8 cellular contexts compared by ENCODE assay signal in the genomic region with DNA sequence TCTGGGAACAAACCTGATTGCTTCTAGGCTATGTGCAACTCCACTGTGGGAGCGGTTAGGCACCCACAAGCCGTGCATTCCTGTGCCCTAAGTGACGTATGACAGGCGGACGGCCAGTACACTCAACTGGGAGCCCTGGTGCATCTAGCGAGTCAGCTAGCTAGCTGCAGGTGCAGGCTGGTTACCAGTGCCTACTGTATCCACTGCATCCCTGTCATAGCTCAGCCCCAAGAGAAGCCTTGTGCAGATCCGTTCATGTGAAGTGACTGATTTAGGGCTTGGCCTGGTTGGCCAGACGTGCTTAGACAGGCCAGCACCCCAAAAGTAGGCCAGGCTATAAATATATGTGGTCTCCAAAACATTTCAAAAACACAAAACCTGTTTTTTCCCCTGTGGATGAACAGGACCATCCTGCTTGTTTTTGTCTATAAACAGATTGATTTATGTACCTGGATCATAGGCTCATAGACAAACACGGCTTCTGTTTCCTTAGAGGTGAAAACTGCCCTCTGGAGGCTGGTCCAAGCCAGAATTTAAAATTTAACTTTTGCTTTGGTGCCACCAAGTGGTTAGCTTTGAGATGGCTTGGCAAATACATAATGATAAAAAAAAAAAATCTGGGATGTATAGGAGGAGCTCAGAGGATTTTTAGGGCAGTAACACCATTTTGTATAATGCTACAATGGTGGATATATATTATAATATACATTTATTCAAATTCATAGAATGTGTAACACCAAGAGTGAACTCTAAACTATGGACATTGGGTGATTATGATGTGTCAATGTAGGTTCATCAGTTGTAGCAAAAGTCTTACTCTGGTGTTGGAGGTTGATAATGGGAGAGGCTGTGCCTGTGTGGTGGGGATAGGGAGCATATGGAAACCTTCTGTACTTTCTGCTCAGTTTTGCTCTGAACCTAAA.
DNase-seq lines count a peak whose midpoint lies in the region; ATAC-seq and TF ChIP-seq lines count a peak whose summit lies in the region.

No MANE protein-coding gene starts in this region.

- no peaks in the 10 kb centered on the region for H3K27me3 ChIP-seq in vagina

- TF ChIP-seq RAD21 in Ishikawa (IDR thresholded peaks at IDR 0.05; ENCODE audit: low read depth) = peak; percentile 87

- H3K4me1 ChIP-seq in OCI-LY7 (ENCODE audit: insufficient read depth, low read length, poor library complexity, severe bottlenecking) (no peaks in the 10 kb centered on the region), vagina (peaks cover 7% of the 10 kb centered on the region)

- TF ChIP-seq EP300 in Ishikawa (IDR thresholded peaks at IDR 0.05; ENCODE audit: borderline replicate concordance) = no peak

- H3K36me3 Mint-ChIP-seq in osteocyte (ENCODE audit: unreplicated experiment) = no peaks in the 10 kb centered on the region

- H3K27me3 Mint-ChIP-seq in osteocyte (ENCODE audit: unreplicated experiment) = no peaks in the 10 kb centered on the region

- no peaks in the 10 kb centered on the region for H3K36me3 ChIP-seq in OCI-LY7 (ENCODE audit: insufficient read depth, low read length)
- no peaks in the 10 kb centered on the region for H3K36me3 ChIP-seq in vagina

- POLR2A ChIA-PET in OCI-LY7 (lab: Charles Lee) = interaction anchor here (0.6 to 1.6 kb wide), 5 partner anchors 14 to 1101 kb away, joined by 3 to 7 read pairs (median 3); partner anchors contain the start of gene DNAJB4

- H3K27ac ChIP-seq in OCI-LY7 (ENCODE audit: low read depth, low read length, poor library complexity, severe bottlenecking) (no peak overlapping the region), vagina (no peak overlapping the region)

- H3K79me2 ChIP-seq in OCI-LY7 (ENCODE audit: insufficient read depth, low read depth, low read length) = no peaks in the 10 kb centered on the region

- TF ChIP-seq POLR2A in vagina (IDR thresholded peaks at IDR 0.05) = no peak

- BruUV-seq in OCI-LY7 (replicated peaks; lab: Mats Ljungman, UMichigan) = no TSS peak

- peak overlapping the region; percentile 54; the same call in 1 of the 2 replicates for H2AFZ ChIP-seq in OCI-LY7 (ENCODE audit: low read length)

- peaks cover 27% of the 10 kb centered on the region for H3K4me1 Mint-ChIP-seq in osteocyte (ENCODE audit: unreplicated experiment)

- TF ChIP-seq CTCF in OCI-LY7 (conservative IDR thresholded peaks at IDR 0.05; ENCODE audit: low read length) (peak; percentile 100), osteocyte (IDR thresholded peaks at IDR 0.05) (peak; percentile 96), vagina (IDR thresholded peaks at IDR 0.05) (peak; percentile 74 to 81 (median 81))

- H4K20me1 ChIP-seq in OCI-LY7 (ENCODE audit: insufficient read depth, low read length) = no peaks in the 10 kb centered on the region

- ATAC-seq in GM21723 (IDR thresholded peaks at IDR 0.05; ENCODE audit: unreplicated experiment) = peak; percentile 96

- no peaks in the 10 kb centered on the region for H3K9me3 Mint-ChIP-seq in osteocyte (ENCODE audit: unreplicated experiment)

- CTCF ChIA-PET in OCI-LY7 (lab: Charles Lee; ENCODE audit: unreplicated experiment) = no interaction called here

- no peak overlapping the region for H3K4me3 ChIP-seq in OCI-LY7 (ENCODE audit: low read depth, low read length, poor library complexity, severe bottlenecking)
- H3K4me3 ChIP-seq in vagina = no peak overlapping the region

- no peak overlapping the region for H3K4me3 Mint-ChIP-seq in osteocyte (ENCODE audit: unreplicated experiment)

- DNase-seq in ELR (ENCODE audit: low read depth) = peak; percentile 88
- peak; percentile 81 for DNase-seq in OCI-LY7 (ENCODE audit: low spot score)
- DNase-seq in activated T-helper 1 cell treated with Interleukin-2 at 50 U/mL for 16 hours (ENCODE audit: low read depth) = peak; percentile 5
- DNase-seq in fibroblast of the conjunctiva (ENCODE audit: low read depth) = peak; percentile 72
- DNase-seq in osteocyte (ENCODE audit: extremely low spot score, unreplicated experiment) = peak; percentile 87
- DNase-seq in vagina (ENCODE audit: extremely low spot score in 2 of 2) = no peak

- H3K9me3 ChIP-seq in OCI-LY7 (ENCODE audit: low read length) (no peaks in the 10 kb centered on the region), vagina (no peaks in the 10 kb centered on the region)

- H3K9me2 ChIP-seq in OCI-LY7 (ENCODE audit: insufficient read depth, low read length) = no peaks in the 10 kb centered on the region

- no peak overlapping the region for H3K27ac Mint-ChIP-seq in osteocyte (ENCODE audit: unreplicated experiment)

- H3K4me2 ChIP-seq in OCI-LY7 (ENCODE audit: low read length) = no peak overlapping the region

- intact Hi-C loops in OCI-LY7 (cut with micrococcal nuclease; ENCODE audit: unreplicated experiment) (loop anchor here (1.0 to 10.0 kb wide), 5 partner anchors 187 to 569 kb away; no protein-coding TSS in a partner anchor), vagina (cut with DNase I) (no loop called here)

TF ChIP-seq in Ishikawa, 13 proteins besides CTCF, POLR2A, EP300 and RAD21:
- TF ChIP-seq TEAD4 (IDR thresholded peaks at IDR 0.05) (no peak), REST (IDR thresholded peaks at IDR 0.05; ENCODE audit: low read depth) (no peak), ZBTB7A (IDR thresholded peaks at IDR 0.05; ENCODE audit: low read depth) (no peak), TAF1 (IDR thresholded peaks at IDR 0.05; ENCODE audit: low read depth) (no peak), YY1 (IDR thresholded peaks at IDR 0.05; ENCODE audit: low read depth) (no peak), TCF12 (IDR thresholded peaks at IDR 0.05; ENCODE audit: low read depth) (no peak), FOXM1 (IDR thresholded peaks at IDR 0.05; ENCODE audit: borderline replicate concordance, low read depth) (no peak), NFIC (IDR thresholded peaks at IDR 0.05) (no peak), CEBPB (IDR thresholded peaks at IDR 0.05) (no peak), EGR1 (IDR thresholded peaks at IDR 0.05) (no peak), CREB1 (IDR thresholded peaks at IDR 0.05; ENCODE audit: low read depth) (no peak)
- TF ChIP-seq, protein P1, sequence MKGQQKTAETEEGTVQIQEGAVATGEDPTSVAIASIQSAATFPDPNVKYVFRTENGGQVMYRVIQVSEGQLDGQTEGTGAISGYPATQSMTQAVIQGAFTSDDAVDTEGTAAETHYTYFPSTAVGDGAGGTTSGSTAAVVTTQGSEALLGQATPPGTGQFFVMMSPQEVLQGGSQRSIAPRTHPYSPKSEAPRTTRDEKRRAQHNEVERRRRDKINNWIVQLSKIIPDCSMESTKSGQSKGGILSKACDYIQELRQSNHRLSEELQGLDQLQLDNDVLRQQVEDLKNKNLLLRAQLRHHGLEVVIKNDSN (IDR thresholded peaks at IDR 0.05) = no peak
- TF ChIP-seq, protein P2, sequence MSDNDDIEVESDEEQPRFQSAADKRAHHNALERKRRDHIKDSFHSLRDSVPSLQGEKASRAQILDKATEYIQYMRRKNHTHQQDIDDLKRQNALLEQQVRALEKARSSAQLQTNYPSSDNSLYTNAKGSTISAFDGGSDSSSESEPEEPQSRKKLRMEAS (IDR thresholded peaks at IDR 0.05) = no peak

Comparison
In these comparisons a context has a peak if more than half of its experiments do, and no peak if none do; other contexts are left out.
1. DNase-seq: peak in ELR (single experiment), OCI-LY7 (single experiment), activated T-helper 1 cell treated with Interleukin-2 at 50 U/mL for 16 hours (single experiment), fibroblast of the conjunctiva (single experiment) and osteocyte (single experiment); none in vagina (0 of 2).
2. Peak in every context shown above with its lines, with median percentiles within 50 percentile points of each other: CTCF ChIP-seq.